ENCODE assay signal across 17 cellular contexts in genomic region chr13:54433511-54434206, GRCh38.
DNase-seq lines count a peak whose midpoint lies in the region; ATAC-seq, FAIRE-seq and TF ChIP-seq lines count a peak whose summit lies in the region.
"Had no signal": no experiment of that assay in that cellular context is flagged by ENCODE, and none has a peak within 500 bp of the region (broad histone marks: within the 10 kb centered on the region; RNA-seq: fewer than 3 reads in every experiment).

No MANE protein-coding gene starts in this region.

- no peak overlapping the region for H3K4me3 Mint-ChIP-seq in CD8-positive, alpha-beta memory T cell
- H3K4me3 Mint-ChIP-seq in activated CD8-positive, alpha-beta T cell treated with anti-CD3 and anti-CD28 coated beads for 36 hours: no peak overlapping the region
- H3K4me3 Mint-ChIP-seq: activated CD4-positive, alpha-beta T cell treated with anti-CD3 and anti-CD28 coated beads for 36 hours; CD4-positive, alpha-beta memory T cell; stimulated activated naive CD8-positive, alpha-beta T cell treated with anti-CD3 and anti-CD28 coated beads, Interleukin-15, amount 100 ng/mL, for 72 hours had no signal

- no peaks in the 10 kb centered on the region for H3K27me3 Mint-ChIP-seq in CD8-positive, alpha-beta memory T cell
- H3K27me3 Mint-ChIP-seq in activated CD8-positive, alpha-beta T cell treated with anti-CD3 and anti-CD28 coated beads for 36 hours: no peaks in the 10 kb centered on the region
- H3K27me3 Mint-ChIP-seq: activated CD4-positive, alpha-beta T cell treated with anti-CD3 and anti-CD28 coated beads for 36 hours; CD4-positive, alpha-beta memory T cell; stimulated activated naive CD8-positive, alpha-beta T cell treated with anti-CD3 and anti-CD28 coated beads, Interleukin-15, amount 100 ng/mL, for 72 hours had no signal

- CTCF ChIA-PET in CD8-positive, alpha-beta memory T cell (lab: Charles Lee): no interaction called here
- CTCF ChIA-PET in activated CD8-positive, alpha-beta T cell treated with anti-CD3 and anti-CD28 coated beads for 36 hours (lab: Charles Lee): no interaction called here

- peak; percentile 99 for FAIRE-seq in islet of Langerhans (lab: Jason Lieb, UNC)

- H3K27ac ChIP-seq in CD8-positive, alpha-beta memory T cell (ENCODE audit: low read depth, low read length): no peak overlapping the region
- H3K27ac ChIP-seq in breast epithelium: no peak overlapping the region
- H3K27ac ChIP-seq: ascending aorta, colonic mucosa had no signal

- no peak for ATAC-seq in activated CD8-positive, alpha-beta T cell treated with anti-CD3 and anti-CD28 coated beads for 36 hours
- ATAC-seq: activated CD4-positive, alpha-beta T cell treated with anti-CD3 and anti-CD28 coated beads for 36 hours; stimulated activated naive CD8-positive, alpha-beta T cell treated with anti-CD3 and anti-CD28 coated beads, Interleukin-15, amount 100 ng/mL, for 72 hours had no signal

- no peak overlapping the region for H3K27ac Mint-ChIP-seq in CD8-positive, alpha-beta memory T cell
- H3K27ac Mint-ChIP-seq in activated CD8-positive, alpha-beta T cell treated with anti-CD3 and anti-CD28 coated beads for 36 hours: no peak overlapping the region
- H3K27ac Mint-ChIP-seq: activated CD4-positive, alpha-beta T cell treated with anti-CD3 and anti-CD28 coated beads for 36 hours; CD4-positive, alpha-beta memory T cell; stimulated activated naive CD8-positive, alpha-beta T cell treated with anti-CD3 and anti-CD28 coated beads, Interleukin-15, amount 100 ng/mL, for 72 hours had no signal

- H3K27me3 ChIP-seq in CD8-positive, alpha-beta memory T cell (ENCODE audit: insufficient read depth, low read length, poor library complexity, severe bottlenecking): no peaks in the 10 kb centered on the region
- no peaks in the 10 kb centered on the region for H3K27me3 ChIP-seq in breast epithelium
- H3K27me3 ChIP-seq: ascending aorta, colonic mucosa had no signal

- H3K4me1 ChIP-seq in CD8-positive, alpha-beta memory T cell (ENCODE audit: insufficient read depth, low read length): no peaks in the 10 kb centered on the region
- no peaks in the 10 kb centered on the region for H3K4me1 ChIP-seq in breast epithelium
- H3K4me1 ChIP-seq: ascending aorta, colonic mucosa had no signal

- H3K9me3 Mint-ChIP-seq in CD8-positive, alpha-beta memory T cell: peaks cover 11 to 42% (median 15%) of the 10 kb centered on the region in 5 donors
- H3K9me3 Mint-ChIP-seq in activated CD8-positive, alpha-beta T cell treated with anti-CD3 and anti-CD28 coated beads for 36 hours: peaks cover 7% of the 10 kb centered on the region

- no peaks in the 10 kb centered on the region for H3K36me3 Mint-ChIP-seq in CD8-positive, alpha-beta memory T cell
- no peaks in the 10 kb centered on the region for H3K36me3 Mint-ChIP-seq in activated CD8-positive, alpha-beta T cell treated with anti-CD3 and anti-CD28 coated beads for 36 hours (ENCODE audit: low read depth)
- H3K36me3 Mint-ChIP-seq: CD4-positive, alpha-beta memory T cell had no signal

- H3K9me3 ChIP-seq in CD8-positive, alpha-beta memory T cell (ENCODE audit: low read length): no peaks in the 10 kb centered on the region
- H3K9me3 ChIP-seq in breast epithelium: no peaks in the 10 kb centered on the region
- H3K9me3 ChIP-seq: ascending aorta, colonic mucosa had no signal

- TF ChIP-seq POLR2A in breast epithelium (IDR thresholded peaks at IDR 0.05): no peak

- POLR2A ChIA-PET in CD8-positive, alpha-beta memory T cell (lab: Charles Lee): no interaction called here
- POLR2A ChIA-PET in activated CD8-positive, alpha-beta T cell treated with anti-CD3 and anti-CD28 coated beads for 36 hours (lab: Charles Lee): no interaction called here

- TF ChIP-seq CTCF in breast epithelium (IDR thresholded peaks at IDR 0.05): no peak
- TF ChIP-seq CTCF in activated CD8-positive, alpha-beta T cell treated with anti-CD3 and anti-CD28 coated beads for 36 hours (IDR thresholded peaks at IDR 0.05): no peak

- DNase-seq in DMS153 treated with DMSO at 0.1 percent for 48 hours (lab: John Stamatoyannopoulos, UW; ENCODE audit: unreplicated experiment) (peak; percentile 65), NCI-H1417 treated with DMSO at 0.1 percent for 48 hours (lab: John Stamatoyannopoulos, UW) (peak; percentile 77), NCI-H345 (lab: John Stamatoyannopoulos, UW) (peak; percentile 95), breast epithelium (ENCODE audit: low spot score in 2 of 2) (no peak)
- DNase-seq in CD8-positive, alpha-beta memory T cell: no peak
- no peak for DNase-seq in activated CD8-positive, alpha-beta T cell treated with anti-CD3 and anti-CD28 coated beads for 36 hours
- DNase-seq in activated naive CD4-positive, alpha-beta T cell treated with Interleukin-2 at 50 U/mL for 16 hours: no peak
- DNase-seq: activated CD4-positive, alpha-beta T cell treated with anti-CD3 and anti-CD28 coated beads for 36 hours; activated CD8-positive, alpha-beta memory T cell treated with anti-CD3 and anti-CD28 coated beads, Interleukin-2, amount 50 U/mL, for 4 hours; activated naive CD4-positive, alpha-beta T cell; CD4-positive, alpha-beta memory T cell; colonic mucosa; NCI-H526 treated with DMSO at 0.1 percent for 48 hours; RPMI8226; stimulated activated naive CD8-positive, alpha-beta T cell treated with anti-CD3 and anti-CD28 coated beads, Interleukin-15, amount 100 ng/mL, for 72 hours had no signal

- no peaks in the 10 kb centered on the region for H3K36me3 ChIP-seq in CD8-positive, alpha-beta memory T cell (ENCODE audit: insufficient read depth, low read length)
- no peaks in the 10 kb centered on the region for H3K36me3 ChIP-seq in breast epithelium
- H3K36me3 ChIP-seq: ascending aorta, colonic mucosa had no signal

- no peaks in the 10 kb centered on the region for H3K4me1 Mint-ChIP-seq in CD8-positive, alpha-beta memory T cell
- no peaks in the 10 kb centered on the region for H3K4me1 Mint-ChIP-seq in activated CD8-positive, alpha-beta T cell treated with anti-CD3 and anti-CD28 coated beads for 36 hours (ENCODE audit: low read depth)
- H3K4me1 Mint-ChIP-seq: activated CD4-positive, alpha-beta T cell treated with anti-CD3 and anti-CD28 coated beads for 36 hours; CD4-positive, alpha-beta memory T cell; stimulated activated naive CD8-positive, alpha-beta T cell treated with anti-CD3 and anti-CD28 coated beads, Interleukin-15, amount 100 ng/mL, for 72 hours had no signal

- intact Hi-C loops in breast epithelium (cut with DNase I; ENCODE audit: low total_unique reads): no loop called here
- intact Hi-C loops in activated CD8-positive, alpha-beta T cell treated with anti-CD3 and anti-CD28 coated beads for 36 hours (cut with micrococcal nuclease): no loop called here

- no peak overlapping the region for H3K4me3 ChIP-seq in CD8-positive, alpha-beta memory T cell (ENCODE audit: low read length)
- no peak overlapping the region for H3K4me3 ChIP-seq in breast epithelium
- H3K4me3 ChIP-seq: ascending aorta, colonic mucosa had no signal

Comparison
In these comparisons a context has a peak if more than half of its experiments do, and no peak if none do; other contexts are left out.
1. DNase-seq: peak in DMS153 treated with DMSO at 0.1 percent for 48 hours (single experiment), NCI-H1417 treated with DMSO at 0.1 percent for 48 hours (single experiment) and NCI-H345 (single experiment); none in CD8-positive, alpha-beta memory T cell (0 of 5), breast epithelium (0 of 2), activated CD8-positive, alpha-beta T cell treated with anti-CD3 and anti-CD28 coated beads for 36 hours (single experiment) and activated naive CD4-positive, alpha-beta T cell treated with Interleukin-2 at 50 U/mL for 16 hours (single experiment).